Comparison of ENCODE assay signal across 32 cellular contexts in genomic region chr20:33278700-33279099, GRCh38. TPM values are rescaled to one million over a fixed set of nuclear protein-coding genes. Genes with fewer than 3 reads are reported as not detected.
"Had no signal": no experiment of that assay in that cellular context is flagged by ENCODE, and none has a peak within 500 bp of the region (broad histone marks: within the 10 kb centered on the region; RNA-seq: fewer than 3 reads in every experiment).

No MANE protein-coding gene starts in this region.

- H3K27me3 ChIP-seq: dorsolateral prefrontal cortex, neural progenitor cell, thyroid gland, vagina had no signal

- H3K4me1 ChIP-seq: gastrocnemius medialis, left ventricle myocardium inferior, prostate gland, right atrium auricular region, vagina had no signal

- H3K9ac ChIP-seq: neural progenitor cell had no signal

- H3K4me3 Mint-ChIP-seq: mesothelial cell of epicardium; naive thymus-derived CD4-positive, alpha-beta T cell; nephron; neural progenitor cell; stimulated activated naive CD8-positive, alpha-beta T cell treated with anti-CD3 and anti-CD28 coated beads, Interleukin-15, amount 100 ng/mL, for 72 hours had no signal

- H3K4me3 ChIP-seq: dorsolateral prefrontal cortex, gastrocnemius medialis, left ventricle myocardium inferior, mucosa of descending colon, neural progenitor cell, prostate gland, right atrium auricular region, smooth muscle cell, thyroid gland, vagina had no signal

- H3K27ac Mint-ChIP-seq: mesothelial cell of epicardium; naive thymus-derived CD4-positive, alpha-beta T cell; nephron; neural progenitor cell; stimulated activated naive CD8-positive, alpha-beta T cell treated with anti-CD3 and anti-CD28 coated beads, Interleukin-15, amount 100 ng/mL, for 72 hours had no signal

- H3K4me1 Mint-ChIP-seq: naive thymus-derived CD4-positive, alpha-beta T cell; stimulated activated naive CD8-positive, alpha-beta T cell treated with anti-CD3 and anti-CD28 coated beads, Interleukin-15, amount 100 ng/mL, for 72 hours had no signal

- ATAC-seq: esophagus mucosa; gastrocnemius medialis; left colon; mucosa of descending colon; naive thymus-derived CD4-positive, alpha-beta T cell; sciatic nerve; stimulated activated naive CD8-positive, alpha-beta T cell treated with anti-CD3 and anti-CD28 coated beads, Interleukin-15, amount 100 ng/mL, for 72 hours had no signal

- H3K36me3 Mint-ChIP-seq: mesothelial cell of epicardium; naive thymus-derived CD4-positive, alpha-beta T cell; neural progenitor cell had no signal

- H3K27ac ChIP-seq: epithelial cell of prostate, gastrocnemius medialis, left ventricle myocardium inferior, neural progenitor cell, prostate gland, right atrium auricular region, thyroid gland, vagina had no signal

- H3K36me3 ChIP-seq: gastrocnemius medialis, left ventricle myocardium inferior, neural progenitor cell, prostate gland, right atrium auricular region, thyroid gland, vagina had no signal

- DNase-seq: effector CD4-positive, alpha-beta T cell; foreskin fibroblast; gastrocnemius medialis; left colon; left ventricle myocardium inferior; mesenchymal stem cell; mucosa of descending colon; naive thymus-derived CD4-positive, alpha-beta T cell; stimulated activated CD4-positive, alpha-beta T cell treated with anti-CD3 and anti-CD28 coated beads, Interleukin-12 subunit alpha, Interleukin-12 subunit beta, amount 100 ng/mL, for 4 hours; stimulated activated CD4-positive, alpha-beta T cell treated with anti-CD3 and anti-CD28 coated beads, Interleukin-1b, Interleukin-23, amount 100 ng/mL, for 48 hours; stimulated activated CD4-positive, alpha-beta T cell treated with anti-CD3 and anti-CD28 coated beads, Interleukin-4, amount 100 ng/mL, for 1 hour; stimulated activated CD8-positive, alpha-beta memory T cell treated with anti-CD3 and anti-CD28 coated beads, Interleukin-4, amount 100 ng/mL, for 48 hours; stimulated activated naive CD4-positive, alpha-beta T cell; stimulated activated naive CD8-positive, alpha-beta T cell treated with anti-CD3 and anti-CD28 coated beads, Interleukin-15, amount 100 ng/mL, for 72 hours had no signal

- H3K9me3 ChIP-seq: gastrocnemius medialis, left ventricle myocardium inferior, mucosa of descending colon, prostate gland, right atrium auricular region, thyroid gland, vagina had no signal

- H3K9me3 Mint-ChIP-seq: mesothelial cell of epicardium; nephron; neural progenitor cell; stimulated activated naive CD8-positive, alpha-beta T cell treated with anti-CD3 and anti-CD28 coated beads, Interleukin-15, amount 100 ng/mL, for 72 hours had no signal

RNA-seq across cellular contexts. Expression of gene BPIFB1, which starts 4.3 kb away (rescaled TPM):
- total RNA-seq: dorsolateral prefrontal cortex; gastrocnemius medialis; glomerular endothelial cell; left colon; left ventricle myocardium inferior; lung microvascular endothelial cell; mesothelial cell of epicardium; mucosa of descending colon; naive thymus-derived CD4-positive, alpha-beta T cell; osteoblast; right atrium auricular region; smooth muscle cell; subcutaneous adipose tissue; temporal lobe; thyroid gland; vagina had no signal
- polyA plus RNA-seq: naive thymus-derived CD4-positive, alpha-beta T cell; smooth muscle cell had no signal

RNA-seq across cellular contexts. Expression of gene BPIFA1, which starts 42.9 kb away (rescaled TPM):
- total RNA-seq: dorsolateral prefrontal cortex; esophagus mucosa; gastrocnemius medialis; glomerular endothelial cell; left colon; left ventricle myocardium inferior; lung microvascular endothelial cell; mesothelial cell of epicardium; mucosa of descending colon; naive thymus-derived CD4-positive, alpha-beta T cell; osteoblast; prostate gland; right atrium auricular region; sciatic nerve; smooth muscle cell; subcutaneous adipose tissue; temporal lobe; thyroid gland; ureter; vagina had no signal
- polyA plus RNA-seq: naive thymus-derived CD4-positive, alpha-beta T cell; smooth muscle cell had no signal
